ENCODE assay signal across 13 cellular contexts in genomic region chr10:33117816-33118215, GRCh38.
DNase-seq lines count a peak whose midpoint lies in the region; ATAC-seq and TF ChIP-seq lines count a peak whose summit lies in the region.
"Had no signal": no experiment of that assay in that cellular context is flagged by ENCODE, and none has a peak within 500 bp of the region (broad histone marks: within the 10 kb centered on the region; RNA-seq: fewer than 3 reads in every experiment).

No MANE protein-coding gene starts in this region.

- peaks cover 0 to 4% of the 10 kb centered on the region in 2 donors for H3K4me1 ChIP-seq in ascending aorta

- peaks cover 76% of the 10 kb centered on the region for H3K4me1 Mint-ChIP-seq in activated naive CD4-positive, alpha-beta T cell treated with anti-CD3 and anti-CD28 coated beads, Interleukin-2, amount 10 ng/mL, durations not matched to agents 7 days and 5 days
- H3K4me1 Mint-ChIP-seq in activated naive CD4-positive, alpha-beta T cell treated with anti-CD3 and anti-CD28 coated beads for 36 hours (ENCODE audit: low read depth) = peaks cover 73% of the 10 kb centered on the region
- H3K4me1 Mint-ChIP-seq in T-cell = peaks cover 67 to 97% (median 91%) of the 10 kb centered on the region in 3 donors
- H3K4me1 Mint-ChIP-seq in stimulated activated effector memory CD8-positive, alpha-beta T cell treated with anti-CD3 and anti-CD28 coated beads, Interleukin-12 subunit alpha, Interleukin-12 subunit beta, amount 100 ng/mL, for 72 hours = peaks cover 85% of the 10 kb centered on the region

- peak; percentile 53 to 74 (median 68) for ATAC-seq in T-cell (replicated peaks in 1 of 4)
- ATAC-seq in stimulated activated effector memory CD8-positive, alpha-beta T cell treated with anti-CD3 and anti-CD28 coated beads, Interleukin-12 subunit alpha, Interleukin-12 subunit beta, amount 100 ng/mL, for 72 hours = peak; percentile 68
- ATAC-seq in HG02678 (IDR thresholded peaks at IDR 0.05; ENCODE audit: unreplicated experiment) = no peak
- ATAC-seq in GM19328 (IDR thresholded peaks at IDR 0.05; ENCODE audit: unreplicated experiment) = no peak
- ATAC-seq: foreskin keratinocyte had no signal

- no peaks in the 10 kb centered on the region for H3K36me3 ChIP-seq in ascending aorta

- H3K9me3 Mint-ChIP-seq in activated naive CD4-positive, alpha-beta T cell treated with anti-CD3 and anti-CD28 coated beads, Interleukin-2, amount 10 ng/mL, durations not matched to agents 7 days and 5 days = peaks cover 2% of the 10 kb centered on the region
- H3K9me3 Mint-ChIP-seq in activated naive CD4-positive, alpha-beta T cell treated with anti-CD3 and anti-CD28 coated beads for 36 hours = no peaks in the 10 kb centered on the region
- H3K9me3 Mint-ChIP-seq in T-cell = no peaks in the 10 kb centered on the region
- no peaks in the 10 kb centered on the region for H3K9me3 Mint-ChIP-seq in stimulated activated effector memory CD8-positive, alpha-beta T cell treated with anti-CD3 and anti-CD28 coated beads, Interleukin-12 subunit alpha, Interleukin-12 subunit beta, amount 100 ng/mL, for 72 hours
- H3K9me3 Mint-ChIP-seq: mesothelial cell of epicardium had no signal

- H3K4me3 ChIP-seq in ascending aorta = no peak overlapping the region

- POLR2A ChIA-PET in T-cell (lab: Charles Lee) = interaction anchor here in 1 of 2 donors (0.7 kb wide), 1 partner anchor 21 kb away, joined by 4 read pairs; no protein-coding TSS in a partner anchor

- no peaks in the 10 kb centered on the region for H3K9me3 ChIP-seq in ascending aorta

- H3K27me3 ChIP-seq in ascending aorta = no peaks in the 10 kb centered on the region
- H3K27me3 ChIP-seq: foreskin keratinocyte had no signal

- no peak for TF ChIP-seq CTCF in ascending aorta (IDR thresholded peaks at IDR 0.05)

- H3K4me3 Mint-ChIP-seq in activated naive CD4-positive, alpha-beta T cell treated with anti-CD3 and anti-CD28 coated beads, Interleukin-2, amount 10 ng/mL, durations not matched to agents 7 days and 5 days = no peak overlapping the region
- no peak overlapping the region for H3K4me3 Mint-ChIP-seq in activated naive CD4-positive, alpha-beta T cell treated with anti-CD3 and anti-CD28 coated beads for 36 hours
- peak overlapping the region; percentile 42 to 62 (median 55) for H3K4me3 Mint-ChIP-seq in T-cell
- H3K4me3 Mint-ChIP-seq in stimulated activated effector memory CD8-positive, alpha-beta T cell treated with anti-CD3 and anti-CD28 coated beads, Interleukin-12 subunit alpha, Interleukin-12 subunit beta, amount 100 ng/mL, for 72 hours = peak overlapping the region; percentile 57
- H3K4me3 Mint-ChIP-seq: mesothelial cell of epicardium had no signal

- CTCF ChIA-PET in activated naive CD4-positive, alpha-beta T cell treated with anti-CD3 and anti-CD28 coated beads, Interleukin-2, amount 10 ng/mL, durations not matched to agents 7 days and 5 days (lab: Charles Lee) = no interaction called here
- CTCF ChIA-PET in activated naive CD4-positive, alpha-beta T cell treated with anti-CD3 and anti-CD28 coated beads for 36 hours (lab: Charles Lee) = no interaction called here
- CTCF ChIA-PET in T-cell (lab: Charles Lee) = no interaction called here

- H3K27me3 Mint-ChIP-seq in activated naive CD4-positive, alpha-beta T cell treated with anti-CD3 and anti-CD28 coated beads, Interleukin-2, amount 10 ng/mL, durations not matched to agents 7 days and 5 days = no peaks in the 10 kb centered on the region
- H3K27me3 Mint-ChIP-seq in activated naive CD4-positive, alpha-beta T cell treated with anti-CD3 and anti-CD28 coated beads for 36 hours (ENCODE audit: low read depth) = no peaks in the 10 kb centered on the region
- H3K27me3 Mint-ChIP-seq in T-cell = no peaks in the 10 kb centered on the region

- H3K27ac Mint-ChIP-seq in activated naive CD4-positive, alpha-beta T cell treated with anti-CD3 and anti-CD28 coated beads, Interleukin-2, amount 10 ng/mL, durations not matched to agents 7 days and 5 days = peak overlapping the region; percentile 78
- H3K27ac Mint-ChIP-seq in activated naive CD4-positive, alpha-beta T cell treated with anti-CD3 and anti-CD28 coated beads for 36 hours = no peak overlapping the region
- peak overlapping the region; percentile 93 to 100 for H3K27ac Mint-ChIP-seq in T-cell
- peak overlapping the region; percentile 83 for H3K27ac Mint-ChIP-seq in stimulated activated effector memory CD8-positive, alpha-beta T cell treated with anti-CD3 and anti-CD28 coated beads, Interleukin-12 subunit alpha, Interleukin-12 subunit beta, amount 100 ng/mL, for 72 hours
- H3K27ac Mint-ChIP-seq: mesothelial cell of epicardium had no signal

- intact Hi-C loops in activated naive CD4-positive, alpha-beta T cell treated with anti-CD3 and anti-CD28 coated beads for 36 hours (cut with micrococcal nuclease) = no loop called here
- intact Hi-C loops in ascending aorta (cut with DNase I) = no loop called here

- DNase-seq in activated naive CD4-positive, alpha-beta T cell treated with anti-CD3 and anti-CD28 coated beads, Interleukin-2, amount 10 ng/mL, durations not matched to agents 7 days and 5 days = peak; percentile 38
- DNase-seq in activated naive CD4-positive, alpha-beta T cell treated with anti-CD3 and anti-CD28 coated beads for 36 hours = no peak
- DNase-seq in T-cell (peak in 33 of 34 experiments; percentile 20 to 66 (median 49)), ascending aorta (ENCODE audit: low spot score in 2 of 2) (no peak)
- peak; percentile 71 for DNase-seq in central memory CD4-positive, alpha-beta T cell
- peak in 1 of 2 donors; percentile 63 for DNase-seq in stimulated activated effector memory CD8-positive, alpha-beta T cell treated with anti-CD3 and anti-CD28 coated beads, Interleukin-12 subunit alpha, Interleukin-12 subunit beta, amount 100 ng/mL, for 72 hours (ENCODE audit: low spot score in 2 of 2)
- DNase-seq: foreskin keratinocyte; NK-92 treated with Interleukin-12 subunit alpha and Interleukin-12 subunit beta, amount 100 ng/mL, for 24 hours; SHP77 had no signal

- peaks cover 9% of the 10 kb centered on the region for H3K36me3 Mint-ChIP-seq in activated naive CD4-positive, alpha-beta T cell treated with anti-CD3 and anti-CD28 coated beads, Interleukin-2, amount 10 ng/mL, durations not matched to agents 7 days and 5 days
- peaks cover 2% of the 10 kb centered on the region for H3K36me3 Mint-ChIP-seq in activated naive CD4-positive, alpha-beta T cell treated with anti-CD3 and anti-CD28 coated beads for 36 hours (ENCODE audit: low read depth)
- H3K36me3 Mint-ChIP-seq in T-cell = no peaks in the 10 kb centered on the region
- peaks cover 11% of the 10 kb centered on the region for H3K36me3 Mint-ChIP-seq in stimulated activated effector memory CD8-positive, alpha-beta T cell treated with anti-CD3 and anti-CD28 coated beads, Interleukin-12 subunit alpha, Interleukin-12 subunit beta, amount 100 ng/mL, for 72 hours
- H3K36me3 Mint-ChIP-seq: mesothelial cell of epicardium had no signal

- no peak overlapping the region for H3K27ac ChIP-seq in ascending aorta
- H3K27ac ChIP-seq: foreskin keratinocyte, KMS-11 had no signal

Comparison
In these comparisons a context has a peak if more than half of its experiments do, and no peak if none do; other contexts are left out.
1. DNase-seq: peak in activated naive CD4-positive, alpha-beta T cell treated with anti-CD3 and anti-CD28 coated beads, Interleukin-2, amount 10 ng/mL, durations not matched to agents 7 days and 5 days (single experiment), T-cell (33 of 34) and central memory CD4-positive, alpha-beta T cell (single experiment); none in activated naive CD4-positive, alpha-beta T cell treated with anti-CD3 and anti-CD28 coated beads for 36 hours (single experiment) and ascending aorta (0 of 2).
2. H3K4me3 Mint-ChIP-seq: peak in T-cell (3 of 3) and stimulated activated effector memory CD8-positive, alpha-beta T cell treated with anti-CD3 and anti-CD28 coated beads, Interleukin-12 subunit alpha, Interleukin-12 subunit beta, amount 100 ng/mL, for 72 hours (single experiment); none in activated naive CD4-positive, alpha-beta T cell treated with anti-CD3 and anti-CD28 coated beads, Interleukin-2, amount 10 ng/mL, durations not matched to agents 7 days and 5 days (single experiment) and activated naive CD4-positive, alpha-beta T cell treated with anti-CD3 and anti-CD28 coated beads for 36 hours (single experiment).
3. ATAC-seq: peak in T-cell (4 of 4) and stimulated activated effector memory CD8-positive, alpha-beta T cell treated with anti-CD3 and anti-CD28 coated beads, Interleukin-12 subunit alpha, Interleukin-12 subunit beta, amount 100 ng/mL, for 72 hours (single experiment); none in HG02678 (single experiment) and GM19328 (single experiment).